13 cellular contexts compared by ENCODE assay signal in the genomic region with DNA sequence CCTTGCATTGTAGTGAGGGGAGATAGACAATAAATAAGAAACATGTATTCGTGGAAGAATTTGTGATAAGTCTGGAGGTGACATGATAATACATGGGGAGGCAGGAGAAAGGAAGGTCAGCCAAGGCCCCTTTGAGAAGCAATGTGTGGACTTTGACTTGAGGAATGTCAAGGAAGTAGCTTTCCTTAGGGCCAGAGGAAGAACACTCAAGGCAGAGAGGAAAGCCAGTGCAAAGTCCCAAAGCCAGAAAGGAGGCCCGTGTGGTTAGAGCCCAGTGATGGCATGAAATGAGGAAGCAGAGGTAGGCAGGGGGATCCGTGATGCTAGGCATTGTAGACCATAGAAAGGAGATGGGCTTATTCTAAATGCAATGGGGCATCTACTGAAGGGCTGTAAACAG.
DNase-seq lines count a peak whose midpoint lies in the region; ATAC-seq and TF ChIP-seq lines count a peak whose summit lies in the region.
"Had no signal": no experiment of that assay in that cellular context is flagged by ENCODE, and none has a peak within 500 bp of the region (broad histone marks: within the 10 kb centered on the region; RNA-seq: fewer than 3 reads in every experiment).

No MANE protein-coding gene starts in this region.

- H3K4me1 Mint-ChIP-seq in Calu3 (ENCODE audit: low read depth, unreplicated experiment), result peaks cover 22% of the 10 kb centered on the region
- no peaks in the 10 kb centered on the region for H3K4me1 Mint-ChIP-seq in CD8-positive, alpha-beta memory T cell
- no peaks in the 10 kb centered on the region for H3K4me1 Mint-ChIP-seq in T-helper 2 cell treated with Interferon-gamma antibody and Interleukin-4, amounts not matched to agents 5 μg/mL and 100 μg/mL, for 36 hours (ENCODE audit: low read depth)
- H3K4me1 Mint-ChIP-seq: GM23338 had no signal

- ATAC-seq in RWPE2 (ENCODE audit: low read depth), result no peak
- ATAC-seq in mucosa of descending colon, result peak; percentile 73
- ATAC-seq: A549, GM23338 had no signal

- peaks cover 4% of the 10 kb centered on the region for H3K9me3 Mint-ChIP-seq in Calu3 (ENCODE audit: low read depth, unreplicated experiment)
- no peaks in the 10 kb centered on the region for H3K9me3 Mint-ChIP-seq in CD8-positive, alpha-beta memory T cell
- no peaks in the 10 kb centered on the region for H3K9me3 Mint-ChIP-seq in T-helper 2 cell treated with Interferon-gamma antibody and Interleukin-4, amounts not matched to agents 5 μg/mL and 100 μg/mL, for 36 hours
- H3K9me3 Mint-ChIP-seq: GM23338 had no signal

- POLR2A ChIA-PET in CD8-positive, alpha-beta memory T cell (lab: Charles Lee), result no interaction called here

- intact Hi-C loops in Calu3 (cut with micrococcal nuclease; ENCODE audit: unreplicated experiment), result no loop called here
- intact Hi-C loops in mucosa of descending colon (cut with DNase I, micrococcal nuclease), result no loop called here

- H3K4me3 ChIP-seq in RWPE2 (ENCODE audit: severe bottlenecking) (no peak overlapping the region), mucosa of descending colon (no peak overlapping the region), stomach smooth muscle (ENCODE audit: low read length in 2 of 2) (no peak overlapping the region)
- no peak overlapping the region for H3K4me3 ChIP-seq in CD8-positive, alpha-beta memory T cell (ENCODE audit: low read length)
- H3K4me3 ChIP-seq: A549; BLaER1 treated with 17β-estradiol and CSF1 and Interleukin-3, amounts not matched to agents 10 nM and 100 nM; GM23338; SK-N-MC had no signal

- H3K36me3 ChIP-seq in RWPE2 (ENCODE audit: low read depth), result no peaks in the 10 kb centered on the region
- no peaks in the 10 kb centered on the region for H3K36me3 ChIP-seq in mucosa of descending colon (ENCODE audit: low read depth)
- H3K36me3 ChIP-seq in stomach smooth muscle (ENCODE audit: control insufficient read depth in 2 of 2, insufficient read depth in 2 of 2, low read length in 2 of 2), result peaks cover under 1 to 10% of the 10 kb centered on the region in 2 donors
- no peaks in the 10 kb centered on the region for H3K36me3 ChIP-seq in CD8-positive, alpha-beta memory T cell (ENCODE audit: insufficient read depth, low read length)
- H3K36me3 ChIP-seq: BLaER1 treated with 17β-estradiol and CSF1 and Interleukin-3, amounts not matched to agents 10 nM and 100 nM had no signal

- H3K4me1 ChIP-seq in RWPE2 (ENCODE audit: insufficient read depth, poor library complexity, severe bottlenecking) (peaks cover 19% of the 10 kb centered on the region), mucosa of descending colon (ENCODE audit: low read depth) (no peaks in the 10 kb centered on the region), stomach smooth muscle (ENCODE audit: control insufficient read depth, insufficient read depth, low read length) (peaks cover 48% of the 10 kb centered on the region)
- no peaks in the 10 kb centered on the region for H3K4me1 ChIP-seq in CD8-positive, alpha-beta memory T cell (ENCODE audit: insufficient read depth, low read length)

- H3K27ac Mint-ChIP-seq in Calu3 (ENCODE audit: unreplicated experiment), result peak overlapping the region; percentile 67
- H3K27ac Mint-ChIP-seq in CD8-positive, alpha-beta memory T cell, result no peak overlapping the region
- H3K27ac Mint-ChIP-seq in T-helper 2 cell treated with Interferon-gamma antibody and Interleukin-4, amounts not matched to agents 5 μg/mL and 100 μg/mL, for 36 hours, result no peak overlapping the region
- H3K27ac Mint-ChIP-seq: GM23338 had no signal

- no peaks in the 10 kb centered on the region for H3K27me3 Mint-ChIP-seq in Calu3 (ENCODE audit: unreplicated experiment)
- no peaks in the 10 kb centered on the region for H3K27me3 Mint-ChIP-seq in CD8-positive, alpha-beta memory T cell
- H3K27me3 Mint-ChIP-seq in T-helper 2 cell treated with Interferon-gamma antibody and Interleukin-4, amounts not matched to agents 5 μg/mL and 100 μg/mL, for 36 hours (ENCODE audit: low read depth), result no peaks in the 10 kb centered on the region

- no peak for DNase-seq in Calu3
- no peak for DNase-seq in RWPE2 (ENCODE audit: low spot score)
- no peak for DNase-seq in mucosa of descending colon
- DNase-seq in CD8-positive, alpha-beta memory T cell, result no peak
- DNase-seq in NCI-H2227 (lab: John Stamatoyannopoulos, UW; ENCODE audit: unreplicated experiment), result no peak
- no peak for DNase-seq in T-helper 2 cell treated with Interferon-gamma antibody and Interleukin-4, amounts not matched to agents 5 μg/mL and 100 μg/mL, for 36 hours (ENCODE audit: low spot score)
- DNase-seq: NCI-H1436 had no signal

- H3K4me3 Mint-ChIP-seq in Calu3 (ENCODE audit: low read depth, unreplicated experiment), result no peak overlapping the region
- H3K4me3 Mint-ChIP-seq in CD8-positive, alpha-beta memory T cell, result no peak overlapping the region
- no peak overlapping the region for H3K4me3 Mint-ChIP-seq in T-helper 2 cell treated with Interferon-gamma antibody and Interleukin-4, amounts not matched to agents 5 μg/mL and 100 μg/mL, for 36 hours
- H3K4me3 Mint-ChIP-seq: GM23338 had no signal

- H3K27ac ChIP-seq in RWPE2 (ENCODE audit: poor library complexity, severe bottlenecking) (peak overlapping the region; percentile 61), stomach smooth muscle (ENCODE audit: low read length) (peak overlapping the region; percentile 85)
- no peak overlapping the region for H3K27ac ChIP-seq in CD8-positive, alpha-beta memory T cell (ENCODE audit: low read depth, low read length)
- H3K27ac ChIP-seq: A549; BLaER1 treated with 17β-estradiol and CSF1 and Interleukin-3, amounts not matched to agents 10 nM and 100 nM; HL-60; SK-N-MC had no signal

- no TSS peak for BruUV-seq in Calu3 (replicated peaks; lab: Mats Ljungman, UMichigan)

- no peaks in the 10 kb centered on the region for H3K27me3 ChIP-seq in RWPE2 (ENCODE audit: insufficient read depth, poor library complexity, severe bottlenecking)
- H3K27me3 ChIP-seq in stomach smooth muscle (ENCODE audit: control insufficient read depth in 1 of 2, insufficient read depth in 2 of 2, low read length in 2 of 2), result no peaks in the 10 kb centered on the region
- H3K27me3 ChIP-seq in CD8-positive, alpha-beta memory T cell (ENCODE audit: insufficient read depth, low read length, poor library complexity, severe bottlenecking), result no peaks in the 10 kb centered on the region
- H3K27me3 ChIP-seq: BLaER1 treated with 17β-estradiol and CSF1 and Interleukin-3, amounts not matched to agents 10 nM and 100 nM had no signal

- H3K9ac ChIP-seq in stomach smooth muscle (ENCODE audit: low read length in 2 of 2), result no peak overlapping the region
- H3K9ac ChIP-seq: BLaER1 treated with 17β-estradiol and CSF1 and Interleukin-3, amounts not matched to agents 10 nM and 100 nM had no signal

- TF ChIP-seq CTCF in Calu3 (IDR thresholded peaks at IDR 0.05; ENCODE audit: unreplicated experiment), result no peak
- no peak for TF ChIP-seq CTCF in RWPE2 (IDR thresholded peaks at IDR 0.05; ENCODE audit: poor library complexity, severe bottlenecking)
- TF ChIP-seq CTCF in mucosa of descending colon (IDR thresholded peaks at IDR 0.05), result no peak

- H3K9me3 ChIP-seq in RWPE2 (ENCODE audit: severe bottlenecking), result no peaks in the 10 kb centered on the region
- no peaks in the 10 kb centered on the region for H3K9me3 ChIP-seq in mucosa of descending colon
- H3K9me3 ChIP-seq in stomach smooth muscle (ENCODE audit: control insufficient read depth in 2 of 2, low read length in 2 of 2), result no peaks in the 10 kb centered on the region
- no peaks in the 10 kb centered on the region for H3K9me3 ChIP-seq in CD8-positive, alpha-beta memory T cell (ENCODE audit: low read length)
- H3K9me3 ChIP-seq: A549; BLaER1 treated with 17β-estradiol and CSF1 and Interleukin-3, amounts not matched to agents 10 nM and 100 nM had no signal

- H3K36me3 Mint-ChIP-seq in Calu3 (ENCODE audit: insufficient read depth, unreplicated experiment), result no peaks in the 10 kb centered on the region
- H3K36me3 Mint-ChIP-seq in CD8-positive, alpha-beta memory T cell, result no peaks in the 10 kb centered on the region
- H3K36me3 Mint-ChIP-seq in T-helper 2 cell treated with Interferon-gamma antibody and Interleukin-4, amounts not matched to agents 5 μg/mL and 100 μg/mL, for 36 hours (ENCODE audit: low read depth), result no peaks in the 10 kb centered on the region

- CTCF ChIA-PET in Calu3 (lab: Charles Lee), result interaction anchor here (0.5 kb wide), 1 partner anchor 389 kb away, joined by 3 read pairs; no protein-coding TSS in a partner anchor
- CTCF ChIA-PET in CD8-positive, alpha-beta memory T cell (lab: Charles Lee), result no interaction called here
